1 cellular context compared by ENCODE assay signal in the genomic region with DNA sequence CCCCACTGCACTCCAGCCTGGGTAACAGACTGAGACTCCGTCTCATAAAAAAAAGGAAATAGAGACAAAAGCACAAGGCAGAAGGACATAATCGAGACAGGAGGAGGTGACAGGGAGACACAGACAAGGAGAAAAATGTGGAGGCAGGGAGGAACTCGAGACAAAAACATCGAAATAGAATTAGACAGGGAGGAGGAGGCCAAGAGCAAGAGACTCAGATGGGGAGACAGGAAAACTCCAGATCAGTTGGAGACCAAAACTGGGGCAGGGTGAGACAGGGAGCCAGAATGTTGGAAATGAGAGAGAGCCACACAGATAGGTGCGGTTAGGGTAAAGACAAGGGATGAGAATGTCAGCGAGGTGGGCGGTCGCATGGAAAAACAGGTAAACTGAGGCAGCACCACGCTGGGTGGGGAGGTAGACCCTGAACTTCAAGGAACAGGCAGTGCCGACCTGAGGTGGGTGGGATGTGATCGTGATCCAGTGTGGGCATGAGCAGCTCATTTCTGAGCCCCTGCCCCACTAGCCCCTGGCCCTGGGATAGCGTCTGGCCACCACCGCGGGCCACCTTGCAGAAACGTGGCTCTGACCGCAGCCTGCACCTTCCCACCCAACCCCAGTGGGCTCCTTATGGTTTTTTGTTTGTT.
TF ChIP-seq lines count a peak whose summit lies in the region.

No MANE protein-coding gene starts in this region.

TF ChIP-seq in endothelial cell of umbilical vein, 7 proteins besides CTCF, POLR2A, EP300 and RAD21:
- TF ChIP-seq MYC (IDR thresholded peaks at IDR 0.05; ENCODE audit: low read depth, low read length) (no peak), GATA2 (IDR thresholded peaks at IDR 0.05; ENCODE audit: insufficient read depth, insufficient read length, low read depth, low read length) (no peak), POLR2AphosphoS5 (IDR thresholded peaks at IDR 0.05; ENCODE audit: insufficient read depth, low read depth, low read length) (no peak), EZH2 (IDR thresholded peaks at IDR 0.05; ENCODE audit: borderline replicate concordance, low read depth, low read length, severe bottlenecking) (no peak), JUN (IDR thresholded peaks at IDR 0.05; ENCODE audit: borderline replicate concordance, insufficient read depth, insufficient read length, low read depth) (no peak), FOS (IDR thresholded peaks at IDR 0.05; ENCODE audit: borderline replicate concordance, insufficient read depth, low read length) (no peak)
- TF ChIP-seq, protein P1, sequence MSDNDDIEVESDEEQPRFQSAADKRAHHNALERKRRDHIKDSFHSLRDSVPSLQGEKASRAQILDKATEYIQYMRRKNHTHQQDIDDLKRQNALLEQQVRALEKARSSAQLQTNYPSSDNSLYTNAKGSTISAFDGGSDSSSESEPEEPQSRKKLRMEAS (IDR thresholded peaks at IDR 0.05; ENCODE audit: insufficient read depth, insufficient read length) = no peak
